In genomic region chr4:154961263-154961662, GRCh38 we compare ENCODE assay signal across 13 cellular contexts.
DNase-seq lines count a peak whose midpoint lies in the region; ATAC-seq, FAIRE-seq and TF ChIP-seq lines count a peak whose summit lies in the region.
"Had no signal": no experiment of that assay in that cellular context is flagged by ENCODE, and none has a peak within 500 bp of the region (broad histone marks: within the 10 kb centered on the region; RNA-seq: fewer than 3 reads in every experiment).

No MANE protein-coding gene starts in this region.

- WGBS in GM12878 (ENCODE audit: insufficient coverage, insufficient replicate concordance, low lambda C conversion rate, missing lambda C conversion rate), result 0% methylated on average over 1 of the region's 1 CpG

- no peak for TF ChIP-seq CTCF in GM12878 (IDR thresholded peaks at IDR 0.05 in 2 of 3, conservative IDR thresholded peaks at IDR 0.05 in 1 of 3; ENCODE audit: control insufficient read depth in 2 of 3, extremely low read depth in 1 of 3, insufficient read depth in 1 of 3, low read depth in 3 of 3, low read length in 3 of 3)

- in situ Hi-C loops in GM12878 (cut with MboI), result no loop called here

- H3K9ac ChIP-seq in GM12878 (ENCODE audit: control insufficient read depth, insufficient read depth, low read length), result no peak overlapping the region

- DNase-seq in GM12878 (ENCODE audit: low read depth, low spot score), result peak; percentile 57
- no peak for DNase-seq in MG63
- DNase-seq in islet precursor cell, result no peak
- no peak for DNase-seq in EL
- no peak for DNase-seq in cerebellar cortex (ENCODE audit: low spot score)
- DNase-seq: activated CD4-positive, alpha-beta T cell treated with anti-CD3 and anti-CD28 coated beads, Interleukin-2, amount 50 U/mL, for 48 hours; CD8-positive, alpha-beta memory T cell; SHP77 had no signal

- no peak overlapping the region for H2AFZ ChIP-seq in GM12878 (ENCODE audit: control insufficient read depth, low read depth, low read length)

- H3K27me3 ChIP-seq in GM12878 (replicated peaks in 1 of 2; ENCODE audit: control insufficient read depth in 2 of 2, insufficient read depth in 2 of 2, low read length in 1 of 2) (no peaks in the 10 kb centered on the region), MG63 (no peaks in the 10 kb centered on the region)

- POLR2A ChIA-PET in GM12878 (lab: Charles Lee), result no interaction called here

- H3K79me2 ChIP-seq in GM12878 (ENCODE audit: control insufficient read depth, insufficient read depth, low read length), result no peaks in the 10 kb centered on the region

- SMC1A ChIA-PET in GM12878 (lab: Charles Lee; ENCODE audit: uncharacterized antibody, unreplicated experiment), result interaction anchor here (0.8 to 1.3 kb wide), 4 partner anchors 10 to 411 kb away, joined by 3 to 5 read pairs (median 3); partner anchors contain the start of gene PLRG1

- intact Hi-C loops in GM12878 (cut with micrococcal nuclease; ENCODE audit: unreplicated experiment), result no loop called here

- H3K4me3 ChIP-seq in GM12878 (no peak overlapping the region), MG63 (no peak overlapping the region)
- H3K4me3 ChIP-seq: smooth muscle cell had no signal

- peak overlapping the region; percentile 22; the same call in 1 of the 2 replicates for H3K4me2 ChIP-seq in GM12878 (ENCODE audit: control insufficient read depth, insufficient read depth)
- H3K4me2 ChIP-seq: smooth muscle cell had no signal

- no peaks in the 10 kb centered on the region for H4K20me1 ChIP-seq in GM12878 (ENCODE audit: control insufficient read depth, insufficient read depth)

- no peak for TF ChIP-seq RAD21 in GM12878 (IDR thresholded peaks at IDR 0.05; ENCODE audit: insufficient read depth, low read depth, low read length)

- H3K9me3 ChIP-seq in GM12878 (replicated peaks; ENCODE audit: control insufficient read depth, insufficient read depth, low read length) (no peaks in the 10 kb centered on the region; the same call in 2 of the 3 replicates), MG63 (no peaks in the 10 kb centered on the region)

- TF ChIP-seq EP300 in GM12878 (IDR thresholded peaks at IDR 0.05; ENCODE audit: borderline replicate concordance in 1 of 2, control insufficient read depth in 1 of 2, low read depth in 2 of 2, low read length in 2 of 2), result peak in 1 of 2 experiments; percentile 48; a peak in 1 of 4 replicates

- ATAC-seq in GM18867 (IDR thresholded peaks at IDR 0.05; ENCODE audit: unreplicated experiment) (peak; percentile 96), GM21526 (IDR thresholded peaks at IDR 0.05; ENCODE audit: low FRiP score, unreplicated experiment) (peak; percentile 99), HG03097 (IDR thresholded peaks at IDR 0.05; ENCODE audit: low FRiP score, unreplicated experiment) (peak; percentile 85), GM12878 (peak; percentile 96)

- no peaks in the 10 kb centered on the region for H3K36me3 ChIP-seq in GM12878 (ENCODE audit: control insufficient read depth in 2 of 2, insufficient read depth in 2 of 2, low read length in 1 of 2)
- H3K36me3 ChIP-seq in MG63, result no peaks in the 10 kb centered on the region

- H3K27ac ChIP-seq in GM12878 (ENCODE audit: control insufficient read depth, insufficient read depth), result no peak overlapping the region

- CTCF ChIA-PET in GM12878 (lab: Yijun Ruan, JAX), result interaction anchor here (1.4 kb wide), 1 partner anchor 826 kb away, joined by 3 read pairs; no protein-coding TSS in a partner anchor

- peaks cover 5% of the 10 kb centered on the region; the same call in 1 of the 2 replicates for H3K4me1 ChIP-seq in GM12878 (ENCODE audit: control insufficient read depth, insufficient read depth, low read length)

- TF ChIP-seq POLR2A in GM12878 (IDR thresholded peaks at IDR 0.05; ENCODE audit: low read depth, low read length), result no peak

- BruUV-seq in GM12878 (replicated peaks; lab: Mats Ljungman, UMichigan), result no TSS peak

- peak; percentile 71 for FAIRE-seq in GM12878 (lab: Jason Lieb, UNC)
- FAIRE-seq: endothelial cell of umbilical vein had no signal

- RAD21 ChIA-PET in GM12878 (lab: Charles Lee; ENCODE audit: unreplicated experiment), result no interaction called here

TF ChIP-seq in GM12878, 131 proteins besides CTCF, POLR2A, EP300 and RAD21 (continues in another document):
- TF ChIP-seq RCOR1 (conservative IDR thresholded peaks at IDR 0.05; ENCODE audit: low read depth, low read length) (no peak), SUPT20H (IDR thresholded peaks at IDR 0.05; ENCODE audit: borderline replicate concordance, control insufficient read depth, low read depth, low read length) (no peak), PML (IDR thresholded peaks at IDR 0.05; ENCODE audit: low read length) (no peak), REST (IDR thresholded peaks at IDR 0.05; ENCODE audit: low read depth, low read length) (no peak)
- TF ChIP-seq, protein P1, sequence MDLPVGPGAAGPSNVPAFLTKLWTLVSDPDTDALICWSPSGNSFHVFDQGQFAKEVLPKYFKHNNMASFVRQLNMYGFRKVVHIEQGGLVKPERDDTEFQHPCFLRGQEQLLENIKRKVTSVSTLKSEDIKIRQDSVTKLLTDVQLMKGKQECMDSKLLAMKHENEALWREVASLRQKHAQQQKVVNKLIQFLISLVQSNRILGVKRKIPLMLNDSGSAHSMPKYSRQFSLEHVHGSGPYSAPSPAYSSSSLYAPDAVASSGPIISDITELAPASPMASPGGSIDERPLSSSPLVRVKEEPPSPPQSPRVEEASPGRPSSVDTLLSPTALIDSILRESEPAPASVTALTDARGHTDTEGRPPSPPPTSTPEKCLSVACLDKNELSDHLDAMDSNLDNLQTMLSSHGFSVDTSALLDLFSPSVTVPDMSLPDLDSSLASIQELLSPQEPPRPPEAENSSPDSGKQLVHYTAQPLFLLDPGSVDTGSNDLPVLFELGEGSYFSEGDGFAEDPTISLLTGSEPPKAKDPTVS (IDR thresholded peaks at IDR 0.05; ENCODE audit: low read depth, low read length), result no peak
- TF ChIP-seq, protein P2, sequence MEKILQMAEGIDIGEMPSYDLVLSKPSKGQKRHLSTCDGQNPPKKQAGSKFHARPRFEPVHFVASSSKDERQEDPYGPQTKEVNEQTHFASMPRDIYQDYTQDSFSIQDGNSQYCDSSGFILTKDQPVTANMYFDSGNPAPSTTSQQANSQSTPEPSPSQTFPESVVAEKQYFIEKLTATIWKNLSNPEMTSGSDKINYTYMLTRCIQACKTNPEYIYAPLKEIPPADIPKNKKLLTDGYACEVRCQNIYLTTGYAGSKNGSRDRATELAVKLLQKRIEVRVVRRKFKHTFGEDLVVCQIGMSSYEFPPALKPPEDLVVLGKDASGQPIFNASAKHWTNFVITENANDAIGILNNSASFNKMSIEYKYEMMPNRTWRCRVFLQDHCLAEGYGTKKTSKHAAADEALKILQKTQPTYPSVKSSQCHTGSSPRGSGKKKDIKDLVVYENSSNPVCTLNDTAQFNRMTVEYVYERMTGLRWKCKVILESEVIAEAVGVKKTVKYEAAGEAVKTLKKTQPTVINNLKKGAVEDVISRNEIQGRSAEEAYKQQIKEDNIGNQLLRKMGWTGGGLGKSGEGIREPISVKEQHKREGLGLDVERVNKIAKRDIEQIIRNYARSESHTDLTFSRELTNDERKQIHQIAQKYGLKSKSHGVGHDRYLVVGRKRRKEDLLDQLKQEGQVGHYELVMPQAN (conservative IDR thresholded peaks at IDR 0.05), result no peak
